ENCODE assay signal across 14 cellular contexts in the genomic region with DNA sequence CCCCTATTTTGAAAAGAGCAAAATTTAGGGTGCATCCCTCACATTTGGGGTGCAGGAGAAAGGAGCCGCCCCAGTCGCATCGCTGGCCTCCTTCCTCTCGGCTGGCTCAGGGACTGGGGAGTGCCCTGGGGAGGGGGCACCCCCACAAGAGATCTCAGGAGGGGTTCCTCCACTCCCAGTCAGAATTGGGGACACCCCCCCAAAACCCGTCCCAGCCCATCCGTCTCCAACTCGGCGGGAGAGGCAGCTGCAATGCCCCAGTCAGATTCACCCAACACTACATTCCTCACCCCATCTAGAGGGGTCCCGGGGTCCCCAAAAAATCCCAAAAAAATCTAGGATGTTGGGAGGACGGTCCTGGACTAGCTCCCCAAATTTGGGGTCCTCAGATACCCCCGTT. TPM values are rescaled to one million over a fixed set of nuclear protein-coding genes. Genes with fewer than 3 reads are reported as not detected.
DNase-seq lines count a peak whose midpoint lies in the region; ATAC-seq and TF ChIP-seq lines count a peak whose summit lies in the region.
"Had no signal": no experiment of that assay in that cellular context is flagged by ENCODE, and none has a peak within 500 bp of the region (broad histone marks: within the 10 kb centered on the region; RNA-seq: fewer than 3 reads in every experiment).

No MANE protein-coding gene starts in this region.

- in situ Hi-C loops in Panc1 (cut with HindIII; ENCODE audit: low pct_unique_long_range_greater_than_20kb, low sequenced_read_pairs): no loop called here

- H3K9me3 ChIP-seq in Panc1 (ENCODE audit: control insufficient read depth, insufficient read depth, low read depth, low read length): no peaks in the 10 kb centered on the region
- no peaks in the 10 kb centered on the region for H3K9me3 ChIP-seq in esophagus (ENCODE audit: control insufficient read depth in 2 of 2, insufficient read depth in 1 of 2, low read depth in 1 of 2, low read length in 1 of 2)
- no peaks in the 10 kb centered on the region for H3K9me3 ChIP-seq in osteoblast (ENCODE audit: low read depth, low read length)

- peak overlapping the region; percentile 97 for H2AFZ ChIP-seq in osteoblast (ENCODE audit: low read length)

- H3K4me1 ChIP-seq in Panc1 (ENCODE audit: control insufficient read depth, insufficient read depth, low read length) (peaks cover 29% of the 10 kb centered on the region), esophagus (ENCODE audit: control insufficient read depth in 2 of 2, insufficient read depth in 2 of 2, low read length in 1 of 2) (peaks cover 3 to 15% of the 10 kb centered on the region in 2 donors), osteoblast (ENCODE audit: insufficient read depth, low read length) (peaks cover 53% of the 10 kb centered on the region)

- H3K27ac ChIP-seq in 22Rv1: peak overlapping the region; percentile 93
- H3K27ac ChIP-seq in Panc1 (ENCODE audit: low read length): peak overlapping the region; percentile 89
- peak overlapping the region; percentile 72 to 87 for H3K27ac ChIP-seq in esophagus (ENCODE audit: low read depth in 2 of 2, low read length in 1 of 2)
- H3K27ac ChIP-seq in osteoblast (ENCODE audit: low read depth, low read length): peak overlapping the region; percentile 79

- H3K79me2 ChIP-seq in osteoblast (ENCODE audit: insufficient read depth, low read length): peaks cover 17% of the 10 kb centered on the region

- no peaks in the 10 kb centered on the region for H4K20me1 ChIP-seq in osteoblast (ENCODE audit: insufficient read depth, low read length)

- H3K27me3 ChIP-seq in Panc1 (ENCODE audit: control insufficient read depth, insufficient read depth, low read length) (no peaks in the 10 kb centered on the region), esophagus (ENCODE audit: control insufficient read depth in 1 of 2, insufficient read depth in 2 of 2, low read length in 2 of 2) (no peaks in the 10 kb centered on the region), osteoblast (ENCODE audit: insufficient read depth, low read length) (peaks cover 4% of the 10 kb centered on the region)

- peak overlapping the region; percentile 84 for H3K4me2 ChIP-seq in osteoblast (ENCODE audit: insufficient read depth, low read length)

- CTCF ChIA-PET in Panc1 (lab: Charles Lee): interaction anchor here (0.6 to 1.0 kb wide), 2 partner anchors 26 to 105 kb away, joined by 4 to 8 read pairs; no protein-coding TSS in a partner anchor

- intact Hi-C loops in Panc1 (cut with micrococcal nuclease; ENCODE audit: unreplicated experiment): no loop called here

- TF ChIP-seq CTCF in 22Rv1 (IDR thresholded peaks at IDR 0.05): no peak
- TF ChIP-seq CTCF in Panc1 (IDR thresholded peaks at IDR 0.05): no peak
- TF ChIP-seq CTCF in osteoblast (IDR thresholded peaks at IDR 0.05; ENCODE audit: extremely low read depth, low read depth, low read length): no peak

- 28 to 45% methylated on average over 11 of the region's 11 CpGs for WGBS in esophagus, 2 donors

- no TSS peak for BruUV-seq in Panc1 (replicated peaks; lab: Mats Ljungman, UMichigan)

- ATAC-seq in Panc1 (no peak), GM18907 (IDR thresholded peaks at IDR 0.05; ENCODE audit: unreplicated experiment) (no peak), HG03025 (IDR thresholded peaks at IDR 0.05; ENCODE audit: low FRiP score, unreplicated experiment) (no peak)
- ATAC-seq: activated T-cell treated with anti-CD3 and anti-CD28 coated beads, Interleukin-2, amount 50 U/mL, for 4 hours; esophagus mucosa; GM12878 had no signal

- H3K4me3 ChIP-seq in Panc1 (ENCODE audit: low read depth in 2 of 2, low read length in 2 of 2): peak overlapping the region; percentile 37 to 59; a peak in 3 of 4 replicates
- H3K4me3 ChIP-seq in esophagus (ENCODE audit: low read depth in 1 of 2, low read length in 2 of 2): peak overlapping the region; percentile 58 to 70
- peak overlapping the region; percentile 79 for H3K4me3 ChIP-seq in osteoblast (ENCODE audit: insufficient read depth, low read length)
- H3K4me3 ChIP-seq: GM12878 had no signal

- peaks cover under 1% of the 10 kb centered on the region; the same call in 1 of the 2 replicates for H3K36me3 ChIP-seq in Panc1 (ENCODE audit: control insufficient read depth, insufficient read depth, low read length)
- no peaks in the 10 kb centered on the region for H3K36me3 ChIP-seq in esophagus (ENCODE audit: control insufficient read depth in 2 of 2, insufficient read depth in 2 of 2, low read length in 1 of 2)
- H3K36me3 ChIP-seq in osteoblast (ENCODE audit: insufficient read depth, low read length): peaks cover 11% of the 10 kb centered on the region

- DNase-seq in Panc1 (ENCODE audit: low read depth, low spot score) (no peak), osteoblast (ENCODE audit: insufficient read length, low spot score, missing footprints) (peak; percentile 87)
- no peak for DNase-seq in stimulated activated CD4-positive, alpha-beta T cell treated with anti-CD3 and anti-CD28 coated beads, Interleukin-4, amount 100 ng/mL, for 1 hour
- no peak for DNase-seq in activated naive CD4-positive, alpha-beta T cell treated with Interleukin-2 at 50 U/mL for 16 hours
- DNase-seq: activated T-cell treated with anti-CD3 and anti-CD28 coated beads, Interleukin-2, amount 50 U/mL, for 4 hours had no signal

- POLR2A ChIA-PET in Panc1 (lab: Charles Lee): no interaction called here

RNA-seq across cellular contexts. Expression of gene BCL6B, which starts 3.4 kb away (rescaled TPM):
- total RNA-seq in Panc1 (2021; ENCODE audit: unreplicated experiment) (0.18 TPM), osteoblast (not detected in 2 replicates)
- 0.18 TPM for polyA plus RNA-seq in Panc1 (2012; ENCODE audit: insufficient read length)
- 1 to 10 TPM; 1.5 to 1.8 TPM for polyA plus RNA-seq in esophagus
- polyA plus RNA-seq: BJ had no signal

RNA-seq across cellular contexts. Expression of gene RNASEK, which starts 7.0 kb away (rescaled TPM):
- total RNA-seq in Panc1 (2021; ENCODE audit: unreplicated experiment) (196 TPM), osteoblast (37.3 and 38.9 TPM in 2 replicates)
- 255 TPM for polyA plus RNA-seq in Panc1 (2012; ENCODE audit: insufficient read length)
- 100 to 1,000 TPM; 216 to 253 TPM for polyA plus RNA-seq in esophagus

RNA-seq across cellular contexts. Expression of gene SLC16A13, which starts 16.4 kb away (rescaled TPM):
- total RNA-seq in Panc1 (2021; ENCODE audit: unreplicated experiment): 13.1 TPM
- 10.7 TPM for polyA plus RNA-seq in Panc1 (2012; ENCODE audit: insufficient read length)
- 1 to 10 TPM; 4.8 TPM for polyA plus RNA-seq in esophagus
- 1.2 and 1.4 TPM in 2 replicates for total RNA-seq in osteoblast

RNA-seq across cellular contexts. Expression of gene ALOX12, which starts 23.6 kb away (rescaled TPM):
- not detected for total RNA-seq in Panc1 (2021; ENCODE audit: unreplicated experiment)
- polyA plus RNA-seq in Panc1 (2012; ENCODE audit: insufficient read length): 1.4 TPM
- polyA plus RNA-seq in esophagus: 10 to 100 TPM; 54.4 to 66.5 TPM
- total RNA-seq in osteoblast: not detected in 2 replicates
- total RNA-seq: activated T-cell treated with anti-CD3 and anti-CD28 coated beads, Interleukin-2, amount 50 U/mL, for 4 hours; GM12878; pulmonary artery endothelial cell; subcutaneous adipose tissue had no signal
- polyA plus RNA-seq: BJ had no signal

RNA-seq across cellular contexts. Expression of gene SLC16A11, which starts 24.5 kb away (rescaled TPM):
- total RNA-seq in Panc1 (2021; ENCODE audit: unreplicated experiment) (not detected), osteoblast (0.29 and 0.36 TPM in 2 replicates)
- polyA plus RNA-seq in Panc1 (2012; ENCODE audit: insufficient read length): 0.62 TPM
- 1 to 10 TPM; 1.9 to 2.3 TPM for polyA plus RNA-seq in esophagus
- polyA plus RNA-seq: BJ had no signal
